Comparison of ENCODE assay signal across 15 cellular contexts in the genomic region with DNA sequence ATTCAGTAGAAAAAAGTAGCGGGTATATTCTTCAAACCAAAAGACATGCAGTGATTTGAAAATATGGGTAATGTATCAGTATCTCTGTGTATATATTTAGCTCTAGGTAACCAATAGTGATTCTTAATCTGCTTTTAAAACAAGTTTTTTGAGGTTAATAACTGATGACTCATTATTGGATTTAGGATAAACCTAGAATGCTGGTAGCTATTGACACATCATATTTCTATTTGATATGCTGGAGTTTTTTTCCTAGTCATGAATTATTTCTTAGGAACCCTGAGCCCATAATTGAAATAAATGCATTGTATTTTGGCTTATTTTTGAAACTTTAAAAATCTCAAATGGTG. TPM values are rescaled to one million over a fixed set of nuclear protein-coding genes. Genes with fewer than 3 reads are reported as not detected.
DNase-seq lines count a peak whose midpoint lies in the region; ATAC-seq and TF ChIP-seq lines count a peak whose summit lies in the region.
"Had no signal": no experiment of that assay in that cellular context is flagged by ENCODE, and none has a peak within 500 bp of the region (broad histone marks: within the 10 kb centered on the region; RNA-seq: fewer than 3 reads in every experiment).

No MANE protein-coding gene starts in this region.

- TF ChIP-seq POLR2A in HCT116 (IDR thresholded peaks at IDR 0.05; ENCODE audit: borderline replicate concordance, extremely low read depth, insufficient read depth, insufficient read length): no peak

- H3K27me3 ChIP-seq in HCT116 (ENCODE audit: insufficient read depth, low read length): no peaks in the 10 kb centered on the region
- H3K27me3 ChIP-seq in RWPE2 (ENCODE audit: insufficient read depth, poor library complexity, severe bottlenecking): no peaks in the 10 kb centered on the region
- H3K27me3 ChIP-seq in skeletal muscle tissue (ENCODE audit: control insufficient read depth in 3 of 3, insufficient read depth in 3 of 3, low read length in 3 of 3): no peaks in the 10 kb centered on the region
- H3K27me3 ChIP-seq: gastrocnemius medialis, MG63 had no signal

- TF ChIP-seq CTCF in HCT116 (IDR thresholded peaks at IDR 0.05 in 2 of 3, conservative IDR thresholded peaks at IDR 0.05 in 1 of 3; ENCODE audit: borderline replicate concordance in 1 of 3, insufficient read depth in 1 of 3, low read depth in 2 of 3, low read length in 2 of 3) (no peak), RWPE2 (IDR thresholded peaks at IDR 0.05; ENCODE audit: poor library complexity, severe bottlenecking) (no peak)

- RAD21 ChIA-PET in HCT116 (lab: Charles Lee; ENCODE audit: low non-redundant PET in 1 of 2, low total read pairs in 2 of 2, uncharacterized antibody in 2 of 2, unreplicated experiment in 2 of 2): no interaction called here

- H3K36me3 ChIP-seq in HCT116 (ENCODE audit: control insufficient read depth in 1 of 2, insufficient read depth in 2 of 2, low read length in 2 of 2) (no peaks in the 10 kb centered on the region), RWPE2 (ENCODE audit: low read depth) (no peaks in the 10 kb centered on the region), skeletal muscle tissue (ENCODE audit: control insufficient read depth in 3 of 3, insufficient read depth in 3 of 3, low read length in 3 of 3) (no peaks in the 10 kb centered on the region)
- H3K36me3 ChIP-seq: gastrocnemius medialis, MG63 had no signal

- DNase-seq in HCT116 (ENCODE audit: low read depth, low spot score) (no peak), RWPE2 (ENCODE audit: low spot score) (no peak), LoVo (ENCODE audit: low spot score) (no peak)
- no peak for DNase-seq in effector memory CD8-positive, alpha-beta T cell
- DNase-seq in activated naive CD4-positive, alpha-beta T cell treated with anti-CD3 and anti-CD28 coated beads for 36 hours: no peak
- DNase-seq: gastrocnemius medialis; NCI-H446 treated with DMSO at 0.1 percent for 48 hours; nucleus accumbens; SHP77; stimulated activated CD4-positive, alpha-beta T cell treated with anti-CD3 and anti-CD28 coated beads, Interleukin-4, amount 100 ng/mL, for 1 hour had no signal

- intact Hi-C loops in HCT116 (cut with micrococcal nuclease): loop anchor here (5.0 kb wide), 2 partner anchors 64 to 94 kb away; no protein-coding TSS in a partner anchor
- intact Hi-C loops in activated naive CD4-positive, alpha-beta T cell treated with anti-CD3 and anti-CD28 coated beads for 36 hours (cut with micrococcal nuclease): no loop called here

- TF ChIP-seq RAD21 in HCT116 (IDR thresholded peaks at IDR 0.05; ENCODE audit: low read depth): no peak

- H3K9me3 Mint-ChIP-seq in effector memory CD8-positive, alpha-beta T cell: no peaks in the 10 kb centered on the region
- H3K9me3 Mint-ChIP-seq in activated naive CD4-positive, alpha-beta T cell treated with anti-CD3 and anti-CD28 coated beads for 36 hours: peaks cover 2% of the 10 kb centered on the region

- H3K4me1 ChIP-seq in HCT116 (ENCODE audit: control insufficient read depth in 1 of 2, insufficient read depth in 2 of 2, low read length in 2 of 2): peaks cover 38 to 66% of the 10 kb centered on the region in 2 experiments
- peaks cover 53% of the 10 kb centered on the region for H3K4me1 ChIP-seq in RWPE2 (ENCODE audit: insufficient read depth, poor library complexity, severe bottlenecking)
- H3K4me1 ChIP-seq in skeletal muscle tissue (ENCODE audit: control insufficient read depth in 3 of 3, insufficient read depth in 3 of 3, low read length in 3 of 3): no peaks in the 10 kb centered on the region

- H3K9me3 ChIP-seq in HCT116 (ENCODE audit: control insufficient read depth in 1 of 2, insufficient read depth in 1 of 2, low read depth in 1 of 2, low read length in 2 of 2) (no peaks in the 10 kb centered on the region), RWPE2 (ENCODE audit: severe bottlenecking) (no peaks in the 10 kb centered on the region), skeletal muscle tissue (ENCODE audit: control insufficient read depth in 3 of 3, low read length in 3 of 3) (no peaks in the 10 kb centered on the region)
- H3K9me3 ChIP-seq: gastrocnemius medialis, MG63 had no signal

- peak overlapping the region in 1 of 2 donors; percentile 75 for H3K27ac Mint-ChIP-seq in effector memory CD8-positive, alpha-beta T cell
- no peak overlapping the region for H3K27ac Mint-ChIP-seq in activated naive CD4-positive, alpha-beta T cell treated with anti-CD3 and anti-CD28 coated beads for 36 hours

- peak overlapping the region; percentile 62 to 64 for H3K4me3 Mint-ChIP-seq in effector memory CD8-positive, alpha-beta T cell
- no peak overlapping the region for H3K4me3 Mint-ChIP-seq in activated naive CD4-positive, alpha-beta T cell treated with anti-CD3 and anti-CD28 coated beads for 36 hours

- no peaks in the 10 kb centered on the region for H4K20me1 ChIP-seq in HCT116 (ENCODE audit: insufficient read depth)

- H3K9me2 ChIP-seq in HCT116 (ENCODE audit: insufficient read depth): no peaks in the 10 kb centered on the region

- H3K4me1 Mint-ChIP-seq in effector memory CD8-positive, alpha-beta T cell (ENCODE audit: low read depth in 2 of 2): peaks cover 14 to 15% of the 10 kb centered on the region in 2 donors
- peaks cover 40% of the 10 kb centered on the region for H3K4me1 Mint-ChIP-seq in activated naive CD4-positive, alpha-beta T cell treated with anti-CD3 and anti-CD28 coated beads for 36 hours (ENCODE audit: low read depth)

- peak overlapping the region; percentile 63 for H3K4me2 ChIP-seq in HCT116 (ENCODE audit: low read length)

- peak overlapping the region; percentile 56 for H3K9ac ChIP-seq in HCT116 (ENCODE audit: low read length)
- H3K9ac ChIP-seq in skeletal muscle tissue (ENCODE audit: low read depth in 1 of 3, low read length in 3 of 3): no peak overlapping the region

- ATAC-seq in HCT116 (peak; percentile 11), RWPE2 (ENCODE audit: low read depth) (peak; percentile 62), HG03521 (IDR thresholded peaks at IDR 0.05; ENCODE audit: unreplicated experiment) (no peak)
- ATAC-seq in effector memory CD8-positive, alpha-beta T cell (replicated peaks): no peak
- ATAC-seq: gastrocnemius medialis had no signal

- H3K4me3 ChIP-seq in HCT116 (replicated peaks in 1 of 2; ENCODE audit: low read depth in 1 of 2, low read length in 2 of 2): no peak overlapping the region
- H3K4me3 ChIP-seq in RWPE2 (ENCODE audit: severe bottlenecking): no peak overlapping the region
- no peak overlapping the region for H3K4me3 ChIP-seq in skeletal muscle tissue (ENCODE audit: low read length in 3 of 3)
- H3K4me3 ChIP-seq: gastrocnemius medialis, lung, MG63 had no signal

- peaks cover 3% of the 10 kb centered on the region for H3K36me3 Mint-ChIP-seq in effector memory CD8-positive, alpha-beta T cell (ENCODE audit: insufficient read depth)
- peaks cover 2% of the 10 kb centered on the region for H3K36me3 Mint-ChIP-seq in activated naive CD4-positive, alpha-beta T cell treated with anti-CD3 and anti-CD28 coated beads for 36 hours (ENCODE audit: low read depth)

- H3K79me2 ChIP-seq in HCT116 (ENCODE audit: insufficient read depth, low read length): no peaks in the 10 kb centered on the region

- CTCF ChIA-PET in HCT116 (lab: Charles Lee): interaction anchor here (0.7 to 0.8 kb wide), 2 partner anchors 45 to 624 kb away, joined by 3 read pairs; a partner anchor contains a TSS
- CTCF ChIA-PET in activated naive CD4-positive, alpha-beta T cell treated with anti-CD3 and anti-CD28 coated beads for 36 hours (lab: Charles Lee): interaction anchor here (0.6 to 1.4 kb wide), 6 partner anchors 24 to 196 kb away, joined by 3 to 7 read pairs (median 3); no protein-coding TSS in a partner anchor

- POLR2A ChIA-PET in HCT116 (lab: Charles Lee): interaction anchor here (1.3 to 1.7 kb wide), 3 partner anchors 38 to 93 kb away, joined by 5 to 6 read pairs (median 5); no protein-coding TSS in a partner anchor

- TSS peak; percentile 65 for BruUV-seq in HCT116 (replicated peaks; lab: Mats Ljungman, UMichigan)

- H3K27me3 Mint-ChIP-seq in effector memory CD8-positive, alpha-beta T cell: no peaks in the 10 kb centered on the region
- H3K27me3 Mint-ChIP-seq in activated naive CD4-positive, alpha-beta T cell treated with anti-CD3 and anti-CD28 coated beads for 36 hours (ENCODE audit: low read depth): no peaks in the 10 kb centered on the region

- H3K27ac ChIP-seq in HCT116 (ENCODE audit: low read depth, low read length) (peak overlapping the region; percentile 72), RWPE2 (ENCODE audit: poor library complexity, severe bottlenecking) (peak overlapping the region; percentile 97), skeletal muscle tissue (ENCODE audit: low read depth, low read length) (peak overlapping the region; percentile 33)
- H3K27ac ChIP-seq: VCaP had no signal

- H2AFZ ChIP-seq in HCT116 (ENCODE audit: low read depth, low read length, poor library complexity, severe bottlenecking): peak overlapping the region; percentile 36

TF ChIP-seq in HCT116, 20 proteins besides CTCF, POLR2A, EP300 and RAD21:
- TF ChIP-seq CBX3 (IDR thresholded peaks at IDR 0.05; ENCODE audit: low read depth) (no peak; the same call in 1 of the 2 replicates), SIN3A (IDR thresholded peaks at IDR 0.05; ENCODE audit: low read depth) (0 out of 2 replicates have a peak, but pooled peaks have one; percentile 2)

RNA-seq across cellular contexts. Expression of a gene that starts 15.5 kb away (rescaled TPM):
- 88.8 TPM for total RNA-seq in HCT116 (2021; ENCODE audit: unreplicated experiment)
- 40.5 and 43.0 TPM in 2 replicates for polyA plus RNA-seq in HCT116 (2012)
- 24.5 TPM for total RNA-seq in skeletal muscle tissue
- total RNA-seq in activated naive CD4-positive, alpha-beta T cell treated with anti-CD3 and anti-CD28 coated beads for 36 hours: 100 to 1,000 TPM; 128 to 129 TPM

RNA-seq across cellular contexts. Expression of a gene that starts 55.8 kb away (rescaled TPM):
- total RNA-seq in HCT116 (2021; ENCODE audit: unreplicated experiment) (57.7 TPM), skeletal muscle tissue (46.4 TPM)
- 21.6 and 26.1 TPM in 2 replicates for polyA plus RNA-seq in HCT116 (2012)
- 10 to 100 TPM; 45.5 to 47.0 TPM for total RNA-seq in activated naive CD4-positive, alpha-beta T cell treated with anti-CD3 and anti-CD28 coated beads for 36 hours

Comparison
In these comparisons a context has a peak if more than half of its experiments do, and no peak if none do; other contexts are left out.
1. ATAC-seq: peak in HCT116 (single experiment) and RWPE2 (single experiment); none in effector memory CD8-positive, alpha-beta T cell (single experiment) and HG03521 (single experiment).
2. H3K27ac ChIP-seq: peak in every context shown above with its lines; median percentile 97 in RWPE2; 72 in HCT116; 33 in skeletal muscle tissue.